11 cellular contexts compared by ENCODE assay signal in the genomic region with DNA sequence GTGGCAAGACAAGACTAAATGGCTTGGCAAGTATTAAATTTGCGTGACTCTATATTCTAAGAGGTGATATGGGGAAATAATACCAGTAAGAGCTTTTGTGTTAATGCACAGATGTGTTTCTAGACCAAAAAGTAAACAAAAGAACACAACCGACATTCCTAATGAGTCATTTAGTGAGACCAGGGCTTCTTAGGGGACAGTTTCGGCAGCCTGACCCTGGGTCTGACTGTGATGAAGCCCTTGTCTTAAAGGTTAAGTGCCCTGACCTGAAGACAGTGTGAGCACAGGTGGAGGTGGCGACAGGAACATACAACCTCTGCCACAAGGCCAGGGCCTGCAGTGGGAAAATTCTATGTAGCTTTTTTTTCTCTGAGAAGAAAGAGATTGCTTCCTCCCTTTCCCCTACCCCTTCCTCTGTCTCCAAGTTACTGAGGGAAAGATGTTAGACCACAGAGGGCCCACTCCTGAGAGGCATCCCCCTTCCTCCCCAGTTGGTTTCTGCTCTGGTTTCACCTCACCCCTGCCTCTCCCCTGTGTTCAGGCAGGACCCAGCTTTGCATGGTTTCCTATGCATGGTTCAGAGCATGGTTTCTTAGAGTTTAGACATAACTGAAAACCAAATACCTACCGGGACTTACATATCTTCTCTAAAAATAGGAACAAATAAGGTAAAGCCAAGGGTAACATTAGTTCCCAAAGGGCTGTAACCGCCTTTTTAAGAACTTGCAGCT. TPM values are rescaled to one million over a fixed set of nuclear protein-coding genes. Genes with fewer than 3 reads are reported as not detected.
DNase-seq lines count a peak whose midpoint lies in the region; ATAC-seq and TF ChIP-seq lines count a peak whose summit lies in the region.
"Had no signal": no experiment of that assay in that cellular context is flagged by ENCODE, and none has a peak within 500 bp of the region (broad histone marks: within the 10 kb centered on the region; RNA-seq: fewer than 3 reads in every experiment).

No MANE protein-coding gene starts in this region.

- no peaks in the 10 kb centered on the region for H3K27me3 ChIP-seq in CD4-positive, CD25-positive, alpha-beta regulatory T cell (ENCODE audit: control insufficient read depth, insufficient read depth, low read length)
- no peaks in the 10 kb centered on the region for H3K27me3 ChIP-seq in BE2C

- DNase-seq in CD4-positive, CD25-positive, alpha-beta regulatory T cell, result no peak
- DNase-seq in epithelial cell of esophagus (ENCODE audit: low read depth) (peak; percentile 36), hippocampal formation (lab: John Stamatoyannopoulos, UW) (no peak), SIG-M5 (lab: John Stamatoyannopoulos, UW) (no peak), BE2C (no peak)
- DNase-seq: effector CD8-positive, alpha-beta T cell; WERI-Rb-1 had no signal

- no peak overlapping the region for H3K4me3 Mint-ChIP-seq in CD4-positive, CD25-positive, alpha-beta regulatory T cell

- H3K36me3 Mint-ChIP-seq in CD4-positive, CD25-positive, alpha-beta regulatory T cell, result peaks cover 13% of the 10 kb centered on the region

- no peak overlapping the region for H3K4me3 ChIP-seq in CD4-positive, CD25-positive, alpha-beta regulatory T cell (ENCODE audit: low read depth, low read length)
- no peak overlapping the region for H3K4me3 ChIP-seq in epithelial cell of esophagus (ENCODE audit: low read length)
- no peak overlapping the region for H3K4me3 ChIP-seq in BE2C (ENCODE audit: low read depth, low read length)

- peaks cover 18% of the 10 kb centered on the region for H3K4me1 ChIP-seq in CD4-positive, CD25-positive, alpha-beta regulatory T cell (ENCODE audit: control insufficient read depth, insufficient read depth, low read length, poor library complexity, severe bottlenecking)
- no peaks in the 10 kb centered on the region for H3K4me1 ChIP-seq in BE2C

- H3K27ac ChIP-seq in CD4-positive, CD25-positive, alpha-beta regulatory T cell (ENCODE audit: insufficient read depth, low read length, poor library complexity, severe bottlenecking), result no peak overlapping the region
- H3K27ac ChIP-seq: C4-2B, WERI-Rb-1 had no signal

- no peaks in the 10 kb centered on the region for H3K9me3 Mint-ChIP-seq in CD4-positive, CD25-positive, alpha-beta regulatory T cell

- H3K4me1 Mint-ChIP-seq in CD4-positive, CD25-positive, alpha-beta regulatory T cell, result peaks cover 12 to 42% (median 22%) of the 10 kb centered on the region in 4 donors

- H3K27ac Mint-ChIP-seq in CD4-positive, CD25-positive, alpha-beta regulatory T cell, result peak overlapping the region in 2 of 3 donors; percentile 55 to 76

- TF ChIP-seq CTCF in epithelial cell of esophagus (IDR thresholded peaks at IDR 0.05; ENCODE audit: insufficient read depth, low read depth, low read length, missing control alignments), result no peak
- TF ChIP-seq CTCF in BE2C (IDR thresholded peaks at IDR 0.05; ENCODE audit: low read depth, low read length), result no peak

- no peaks in the 10 kb centered on the region for H3K36me3 ChIP-seq in CD4-positive, CD25-positive, alpha-beta regulatory T cell (ENCODE audit: control insufficient read depth, insufficient read depth, low read length)
- no peaks in the 10 kb centered on the region for H3K36me3 ChIP-seq in BE2C
- H3K36me3 ChIP-seq: WERI-Rb-1 had no signal

- no peaks in the 10 kb centered on the region for H3K9me3 ChIP-seq in CD4-positive, CD25-positive, alpha-beta regulatory T cell (ENCODE audit: control insufficient read depth in 2 of 2, low read length in 2 of 2)
- H3K9me3 ChIP-seq in BE2C, result no peaks in the 10 kb centered on the region

- no peak for ATAC-seq in CD4-positive, CD25-positive, alpha-beta regulatory T cell (ENCODE audit: low read depth in 2 of 2)
- ATAC-seq in GM19438 (IDR thresholded peaks at IDR 0.05; ENCODE audit: low read depth, unreplicated experiment), result peak; percentile 78
- ATAC-seq in HG03432 (IDR thresholded peaks at IDR 0.05; ENCODE audit: unreplicated experiment), result peak; percentile 77
- ATAC-seq in GM21723 (IDR thresholded peaks at IDR 0.05; ENCODE audit: unreplicated experiment), result no peak

- H3K27me3 Mint-ChIP-seq in CD4-positive, CD25-positive, alpha-beta regulatory T cell, result no peaks in the 10 kb centered on the region

RNA-seq across cellular contexts. Expression of gene CMTM7, which starts 24.9 kb away (rescaled TPM):
- total RNA-seq in CD4-positive, CD25-positive, alpha-beta regulatory T cell, result 77.3 TPM
- 100 to 1,000 TPM; 141 to 231 (median 171) TPM for polyA plus RNA-seq in CD4-positive, CD25-positive, alpha-beta regulatory T cell
- 15.5 TPM for polyA plus RNA-seq in BE2C (2012; ENCODE audit: insufficient read depth, insufficient read length, low read depth)

Comparison
In these comparisons a context has a peak if more than half of its experiments do, and no peak if none do; other contexts are left out.
1. ATAC-seq: peak in GM19438 (single experiment) and HG03432 (single experiment); none in CD4-positive, CD25-positive, alpha-beta regulatory T cell (0 of 2) and GM21723 (single experiment).